10 cellular contexts compared by ENCODE assay signal in the genomic region with DNA sequence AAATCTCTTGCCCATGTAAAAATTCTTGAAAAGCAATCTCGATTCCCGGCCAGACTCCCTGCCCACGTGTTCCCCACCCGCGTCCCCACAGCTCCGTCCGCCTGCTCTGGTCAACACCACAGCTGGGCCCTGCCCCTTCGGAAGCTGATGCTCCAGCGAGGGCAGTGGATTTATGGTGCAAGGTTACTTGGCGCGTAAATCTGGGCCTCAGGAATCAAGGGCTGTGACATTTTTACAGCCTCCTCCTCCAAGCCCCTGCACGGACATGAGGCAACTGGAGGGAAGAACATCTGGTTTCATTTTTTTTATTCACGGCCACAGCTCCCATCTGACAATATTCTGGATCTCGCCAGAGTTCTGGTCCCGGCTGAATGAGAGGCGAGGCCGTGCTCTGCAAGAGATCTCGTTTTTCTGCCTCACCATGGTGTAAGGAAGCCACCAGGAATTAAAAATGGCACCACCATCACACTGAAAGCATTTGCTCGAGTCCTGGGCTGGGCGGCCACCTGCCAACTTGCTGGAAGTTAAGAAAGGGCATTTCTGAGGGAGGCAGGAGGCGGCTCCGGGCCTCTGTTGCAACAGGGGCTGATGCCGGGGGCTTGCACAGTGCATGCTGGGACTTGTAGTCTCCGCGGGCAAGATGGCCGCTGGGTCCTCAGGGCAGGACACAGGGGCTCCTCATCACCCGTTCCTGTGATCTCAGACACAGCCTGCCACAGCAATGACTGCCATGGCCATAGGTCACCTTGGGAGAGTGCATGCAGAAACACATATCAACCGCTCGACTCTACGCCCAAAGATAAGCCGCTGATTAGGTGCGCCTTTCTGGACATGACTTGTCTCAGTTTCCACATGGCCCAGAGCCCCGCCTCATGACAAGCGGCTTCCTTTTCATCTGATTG.
DNase-seq lines count a peak whose midpoint lies in the region; ATAC-seq and TF ChIP-seq lines count a peak whose summit lies in the region.
"Had no signal": no experiment of that assay in that cellular context is flagged by ENCODE, and none has a peak within 500 bp of the region (broad histone marks: within the 10 kb centered on the region; RNA-seq: fewer than 3 reads in every experiment).

No MANE protein-coding gene starts in this region.

- intact Hi-C loops in testis (cut with DNase I; ENCODE audit: low total_unique reads) = no loop called here

- H3K9me3 ChIP-seq in testis = no peaks in the 10 kb centered on the region

- ATAC-seq in left lobe of liver = peak; percentile 48

- no peaks in the 10 kb centered on the region for H3K27me3 ChIP-seq in testis

- H3K27ac ChIP-seq in testis = peak overlapping the region in 1 of 2 donors; percentile 39
- H3K27ac ChIP-seq: HL-60 had no signal

- TF ChIP-seq CTCF in HFF-Myc (IDR thresholded peaks at IDR 0.05; ENCODE audit: low read depth, low read length, missing control alignments) = no peak
- no peak for TF ChIP-seq CTCF in cardiac fibroblast (IDR thresholded peaks at IDR 0.05; ENCODE audit: low read depth, low read length)
- TF ChIP-seq CTCF in testis (IDR thresholded peaks at IDR 0.05) = no peak

- no peak for TF ChIP-seq POLR2A in testis (IDR thresholded peaks at IDR 0.05)

- H3K4me3 ChIP-seq in HFF-Myc (replicated peaks; ENCODE audit: low read depth, low read length) = peak overlapping the region; percentile 29
- H3K4me3 ChIP-seq in cardiac fibroblast (replicated peaks in 1 of 2; ENCODE audit: low read depth in 2 of 2, low read length in 2 of 2) = peak overlapping the region; percentile 24 to 49
- peak overlapping the region; percentile 38 to 55 for H3K4me3 ChIP-seq in testis

- WGBS in testis, 2 donors = 18 to 28% methylated on average over 26 to 34 of the region's 34 CpGs

- no peaks in the 10 kb centered on the region for H3K4me1 ChIP-seq in testis

- peak; percentile 63 for DNase-seq in HFF-Myc (ENCODE audit: extremely low read depth, low read depth)
- peak; percentile 46 to 78 for DNase-seq in cardiac fibroblast (ENCODE audit: low read depth in 2 of 2)
- DNase-seq in left lobe of liver (ENCODE audit: low spot score) = no peak
- peak; percentile 89 for DNase-seq in testis
- DNase-seq in NCI-H2196 treated with DMSO at 0.1 percent for 48 hours (lab: John Stamatoyannopoulos, UW; ENCODE audit: unreplicated experiment) = no peak
- DNase-seq in GM19240 (ENCODE audit: insufficient read length, low spot score) = no peak
- no peak for DNase-seq in glomerular visceral epithelial cell (ENCODE audit: extremely low spot score)
- DNase-seq in mucosa of gallbladder (ENCODE audit: low spot score) = no peak
- DNase-seq: amniotic stem cell had no signal

- no peaks in the 10 kb centered on the region for H3K36me3 ChIP-seq in testis (ENCODE audit: low read depth, missing control alignments)

Comparison
In these comparisons a context has a peak if more than half of its experiments do, and no peak if none do; other contexts are left out.
1. DNase-seq: peak in HFF-Myc (single experiment), cardiac fibroblast (2 of 2) and testis (single experiment); none in left lobe of liver (single experiment), NCI-H2196 treated with DMSO at 0.1 percent for 48 hours (single experiment), GM19240 (single experiment), glomerular visceral epithelial cell (single experiment) and mucosa of gallbladder (single experiment).
2. Peak in every context shown above with its lines, with median percentiles within 50 percentile points of each other: H3K4me3 ChIP-seq.